In genomic region chr17:44200478-44201155, GRCh38 we compare ENCODE assay signal across 1 cellular context.
TF ChIP-seq lines count a peak whose summit lies in the region.

No MANE protein-coding gene starts in this region.

TF ChIP-seq in K562, 482 proteins besides CTCF, POLR2A, EP300 and RAD21 (continued from another document and continues in another):
- TF ChIP-seq, protein P1, sequence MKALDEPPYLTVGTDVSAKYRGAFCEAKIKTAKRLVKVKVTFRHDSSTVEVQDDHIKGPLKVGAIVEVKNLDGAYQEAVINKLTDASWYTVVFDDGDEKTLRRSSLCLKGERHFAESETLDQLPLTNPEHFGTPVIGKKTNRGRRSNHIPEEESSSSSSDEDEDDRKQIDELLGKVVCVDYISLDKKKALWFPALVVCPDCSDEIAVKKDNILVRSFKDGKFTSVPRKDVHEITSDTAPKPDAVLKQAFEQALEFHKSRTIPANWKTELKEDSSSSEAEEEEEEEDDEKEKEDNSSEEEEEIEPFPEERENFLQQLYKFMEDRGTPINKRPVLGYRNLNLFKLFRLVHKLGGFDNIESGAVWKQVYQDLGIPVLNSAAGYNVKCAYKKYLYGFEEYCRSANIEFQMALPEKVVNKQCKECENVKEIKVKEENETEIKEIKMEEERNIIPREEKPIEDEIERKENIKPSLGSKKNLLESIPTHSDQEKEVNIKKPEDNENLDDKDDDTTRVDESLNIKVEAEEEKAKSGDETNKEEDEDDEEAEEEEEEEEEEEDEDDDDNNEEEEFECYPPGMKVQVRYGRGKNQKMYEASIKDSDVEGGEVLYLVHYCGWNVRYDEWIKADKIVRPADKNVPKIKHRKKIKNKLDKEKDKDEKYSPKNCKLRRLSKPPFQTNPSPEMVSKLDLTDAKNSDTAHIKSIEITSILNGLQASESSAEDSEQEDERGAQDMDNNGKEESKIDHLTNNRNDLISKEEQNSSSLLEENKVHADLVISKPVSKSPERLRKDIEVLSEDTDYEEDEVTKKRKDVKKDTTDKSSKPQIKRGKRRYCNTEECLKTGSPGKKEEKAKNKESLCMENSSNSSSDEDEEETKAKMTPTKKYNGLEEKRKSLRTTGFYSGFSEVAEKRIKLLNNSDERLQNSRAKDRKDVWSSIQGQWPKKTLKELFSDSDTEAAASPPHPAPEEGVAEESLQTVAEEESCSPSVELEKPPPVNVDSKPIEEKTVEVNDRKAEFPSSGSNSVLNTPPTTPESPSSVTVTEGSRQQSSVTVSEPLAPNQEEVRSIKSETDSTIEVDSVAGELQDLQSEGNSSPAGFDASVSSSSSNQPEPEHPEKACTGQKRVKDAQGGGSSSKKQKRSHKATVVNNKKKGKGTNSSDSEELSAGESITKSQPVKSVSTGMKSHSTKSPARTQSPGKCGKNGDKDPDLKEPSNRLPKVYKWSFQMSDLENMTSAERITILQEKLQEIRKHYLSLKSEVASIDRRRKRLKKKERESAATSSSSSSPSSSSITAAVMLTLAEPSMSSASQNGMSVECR (CRISPR knock-in tag; IDR thresholded peaks at IDR 0.05), result 0 out of 2 replicates have a peak, but pooled peaks have one; percentile 59
- no peak for TF ChIP-seq MAFK (IDR thresholded peaks at IDR 0.05; ENCODE audit: low read length)
- peak; percentile 41; the same call in 1 of the 2 replicates for TF ChIP-seq SIN3B (IDR thresholded peaks at IDR 0.05; ENCODE audit: low read depth)
- no peak for TF ChIP-seq ZNF583 (CRISPR knock-in tag; IDR thresholded peaks at IDR 0.05)
- no peak for TF ChIP-seq HNRNPL (IDR thresholded peaks at IDR 0.05; ENCODE audit: low read depth, low read length)
- no peak for TF ChIP-seq CREM (IDR thresholded peaks at IDR 0.05; ENCODE audit: low read depth)
- TF ChIP-seq ZNF24 (IDR thresholded peaks at IDR 0.05), result no peak
- TF ChIP-seq YY1 (IDR thresholded peaks at IDR 0.05; ENCODE audit: borderline replicate concordance in 1 of 3, control insufficient read depth in 1 of 3, extremely low read depth in 1 of 3, insufficient read depth in 3 of 3, insufficient read length in 1 of 3, insufficient replicate concordance in 2 of 3, low read depth in 1 of 3, low read length in 2 of 3), result peak in 1 of 3 experiments; percentile 8
- TF ChIP-seq ZNF79 (CRISPR knock-in tag; IDR thresholded peaks at IDR 0.05; ENCODE audit: low read depth), result no peak
- no peak for TF ChIP-seq POLR2AphosphoS2 (IDR thresholded peaks at IDR 0.05; ENCODE audit: low read length)
- TF ChIP-seq RBM22 (IDR thresholded peaks at IDR 0.05; ENCODE audit: low read depth, low read length, poor library complexity, severe bottlenecking), result no peak
- TF ChIP-seq ATF6 (CRISPR knock-in tag; IDR thresholded peaks at IDR 0.05), result no peak
- no peak for TF ChIP-seq NELFE (IDR thresholded peaks at IDR 0.05; ENCODE audit: insufficient read depth, insufficient read length)
- no peak for TF ChIP-seq NFIX (CRISPR knock-in tag; IDR thresholded peaks at IDR 0.05; ENCODE audit: low read depth)
- no peak for TF ChIP-seq TFAM (CRISPR knock-in tag; conservative IDR thresholded peaks at IDR 0.05)
- no peak for TF ChIP-seq ZNF75A (CRISPR knock-in tag; IDR thresholded peaks at IDR 0.05)
- no peak for TF ChIP-seq NR0B1 (IDR thresholded peaks at IDR 0.05; ENCODE audit: partially characterized antibody)
- no peak for TF ChIP-seq E2F8 (IDR thresholded peaks at IDR 0.05; ENCODE audit: low read depth, partially characterized antibody)
- no peak for TF ChIP-seq ZNF133 (CRISPR knock-in tag; IDR thresholded peaks at IDR 0.05)
- no peak for TF ChIP-seq NCOA4 (IDR thresholded peaks at IDR 0.05; ENCODE audit: partially characterized antibody)
- TF ChIP-seq, protein P2, sequence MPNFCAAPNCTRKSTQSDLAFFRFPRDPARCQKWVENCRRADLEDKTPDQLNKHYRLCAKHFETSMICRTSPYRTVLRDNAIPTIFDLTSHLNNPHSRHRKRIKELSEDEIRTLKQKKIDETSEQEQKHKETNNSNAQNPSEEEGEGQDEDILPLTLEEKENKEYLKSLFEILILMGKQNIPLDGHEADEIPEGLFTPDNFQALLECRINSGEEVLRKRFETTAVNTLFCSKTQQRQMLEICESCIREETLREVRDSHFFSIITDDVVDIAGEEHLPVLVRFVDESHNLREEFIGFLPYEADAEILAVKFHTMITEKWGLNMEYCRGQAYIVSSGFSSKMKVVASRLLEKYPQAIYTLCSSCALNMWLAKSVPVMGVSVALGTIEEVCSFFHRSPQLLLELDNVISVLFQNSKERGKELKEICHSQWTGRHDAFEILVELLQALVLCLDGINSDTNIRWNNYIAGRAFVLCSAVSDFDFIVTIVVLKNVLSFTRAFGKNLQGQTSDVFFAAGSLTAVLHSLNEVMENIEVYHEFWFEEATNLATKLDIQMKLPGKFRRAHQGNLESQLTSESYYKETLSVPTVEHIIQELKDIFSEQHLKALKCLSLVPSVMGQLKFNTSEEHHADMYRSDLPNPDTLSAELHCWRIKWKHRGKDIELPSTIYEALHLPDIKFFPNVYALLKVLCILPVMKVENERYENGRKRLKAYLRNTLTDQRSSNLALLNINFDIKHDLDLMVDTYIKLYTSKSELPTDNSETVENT (CRISPR knock-in tag; IDR thresholded peaks at IDR 0.05), result peak; percentile 68; the same call in 1 of the 2 replicates
- TF ChIP-seq TCF15 (CRISPR knock-in tag; IDR thresholded peaks at IDR 0.05), result no peak
- no peak for TF ChIP-seq CBFA2T3 (IDR thresholded peaks at IDR 0.05)
- TF ChIP-seq, protein P3, sequence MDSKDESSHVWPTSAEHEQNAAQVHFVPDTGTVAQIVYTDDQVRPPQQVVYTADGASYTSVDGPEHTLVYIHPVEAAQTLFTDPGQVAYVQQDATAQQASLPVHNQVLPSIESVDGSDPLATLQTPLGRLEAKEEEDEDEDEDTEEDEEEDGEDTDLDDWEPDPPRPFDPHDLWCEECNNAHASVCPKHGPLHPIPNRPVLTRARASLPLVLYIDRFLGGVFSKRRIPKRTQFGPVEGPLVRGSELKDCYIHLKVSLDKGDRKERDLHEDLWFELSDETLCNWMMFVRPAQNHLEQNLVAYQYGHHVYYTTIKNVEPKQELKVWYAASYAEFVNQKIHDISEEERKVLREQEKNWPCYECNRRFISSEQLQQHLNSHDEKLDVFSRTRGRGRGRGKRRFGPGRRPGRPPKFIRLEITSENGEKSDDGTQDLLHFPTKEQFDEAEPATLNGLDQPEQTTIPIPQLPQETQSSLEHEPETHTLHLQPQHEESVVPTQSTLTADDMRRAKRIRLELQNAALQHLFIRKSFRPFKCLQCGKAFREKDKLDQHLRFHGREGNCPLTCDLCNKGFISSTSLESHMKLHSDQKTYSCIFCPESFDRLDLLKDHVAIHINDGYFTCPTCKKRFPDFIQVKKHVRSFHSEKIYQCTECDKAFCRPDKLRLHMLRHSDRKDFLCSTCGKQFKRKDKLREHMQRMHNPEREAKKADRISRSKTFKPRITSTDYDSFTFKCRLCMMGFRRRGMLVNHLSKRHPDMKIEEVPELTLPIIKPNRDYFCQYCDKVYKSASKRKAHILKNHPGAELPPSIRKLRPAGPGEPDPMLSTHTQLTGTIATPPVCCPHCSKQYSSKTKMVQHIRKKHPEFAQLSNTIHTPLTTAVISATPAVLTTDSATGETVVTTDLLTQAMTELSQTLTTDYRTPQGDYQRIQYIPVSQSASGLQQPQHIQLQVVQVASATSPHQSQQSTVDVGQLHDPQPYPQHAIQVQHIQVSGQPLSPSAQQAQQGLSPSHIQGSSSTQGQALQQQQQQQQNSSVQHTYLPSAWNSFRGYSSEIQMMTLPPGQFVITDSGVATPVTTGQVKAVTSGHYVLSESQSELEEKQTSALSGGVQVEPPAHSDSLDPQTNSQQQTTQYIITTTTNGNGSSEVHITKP (IDR thresholded peaks at IDR 0.05; ENCODE audit: partially characterized antibody), result no peak
- TF ChIP-seq ETV1 (tag; conservative IDR thresholded peaks at IDR 0.05; ENCODE audit: low read depth), result 0 out of 2 replicates have a peak, but pooled peaks have one; percentile 8
- TF ChIP-seq TCF3 (CRISPR knock-in tag; IDR thresholded peaks at IDR 0.05), result no peak
- no peak for TF ChIP-seq ZNF695 (CRISPR knock-in tag; IDR thresholded peaks at IDR 0.05)
- TF ChIP-seq TOE1 (IDR thresholded peaks at IDR 0.05; ENCODE audit: borderline replicate concordance), result peak; percentile 47; the same call in 1 of the 2 replicates
- no peak for TF ChIP-seq TOE1 (CRISPR knock-in tag; IDR thresholded peaks at IDR 0.05; ENCODE audit: borderline replicate concordance, low read depth)
- no peak for TF ChIP-seq POLR3G (IDR thresholded peaks at IDR 0.05; ENCODE audit: extremely low read depth, insufficient read length, insufficient replicate concordance)
- no peak for TF ChIP-seq IRF1 (CRISPR knock-in tag; IDR thresholded peaks at IDR 0.05; ENCODE audit: borderline replicate concordance)
- no peak for TF ChIP-seq BCLAF1 (IDR thresholded peaks at IDR 0.05; ENCODE audit: borderline replicate concordance in 1 of 2, control insufficient read depth in 1 of 2, low read depth in 2 of 2, low read length in 1 of 2)
- no peak for TF ChIP-seq ZNF212 (CRISPR knock-in tag; IDR thresholded peaks at IDR 0.05)
- TF ChIP-seq FOS (IDR thresholded peaks at IDR 0.05; ENCODE audit: extremely low read depth, insufficient read length), result no peak
